In the genomic region with DNA sequence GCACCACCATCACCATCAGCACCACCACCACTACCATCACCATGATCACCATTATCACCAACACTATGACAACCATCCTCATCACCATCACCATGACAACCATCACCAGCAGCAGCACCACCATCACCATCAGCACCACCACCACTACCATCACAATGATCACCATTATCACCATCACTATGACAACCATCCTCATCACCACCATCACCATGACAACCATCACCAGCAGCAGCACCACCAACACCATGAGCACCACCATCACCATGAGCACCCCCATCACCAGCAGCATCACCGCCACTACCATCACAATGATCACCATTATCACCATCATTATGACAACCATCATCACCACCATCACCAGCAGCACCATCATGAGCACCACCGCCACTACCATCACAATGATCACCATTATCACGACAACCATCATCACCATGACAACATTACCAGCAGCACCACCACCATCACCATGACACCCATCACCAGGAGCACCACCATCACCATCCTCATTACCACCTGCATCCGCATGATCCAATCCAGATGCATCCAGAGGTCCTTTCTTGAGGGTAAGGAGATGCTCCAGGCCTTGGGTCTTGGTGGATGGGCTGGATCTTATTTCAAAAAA, we compare ENCODE assay signal across 18 cellular contexts. TPM values are rescaled to one million over a fixed set of nuclear protein-coding genes. Genes with fewer than 3 reads are reported as not detected.
DNase-seq lines count a peak whose midpoint lies in the region; ATAC-seq, FAIRE-seq and TF ChIP-seq lines count a peak whose summit lies in the region.
"Had no signal": no experiment of that assay in that cellular context is flagged by ENCODE, and none has a peak within 500 bp of the region (broad histone marks: within the 10 kb centered on the region; RNA-seq: fewer than 3 reads in every experiment).

No MANE protein-coding gene starts in this region.

- peak; percentile 87 for FAIRE-seq in bronchial epithelial cell (lab: Jason Lieb, UNC)
- FAIRE-seq: A549, D721Med, G401.6, GM12892 had no signal

- H3K4me1 ChIP-seq in osteoblast (ENCODE audit: insufficient read depth, low read length) (no peaks in the 10 kb centered on the region), left lung (no peaks in the 10 kb centered on the region)
- H3K4me1 ChIP-seq: A549, Caco-2 had no signal

- ATAC-seq in Right ventricle myocardium inferior (no peak), GM18907 (IDR thresholded peaks at IDR 0.05; ENCODE audit: unreplicated experiment) (no peak), left lung (no peak)
- ATAC-seq: A549 had no signal

- H3K36me3 ChIP-seq in bronchial epithelial cell (ENCODE audit: control insufficient read depth, insufficient read depth, low read length) (no peaks in the 10 kb centered on the region), osteoblast (ENCODE audit: insufficient read depth, low read length) (no peaks in the 10 kb centered on the region), left lung (no peaks in the 10 kb centered on the region)

- H3K9me3 ChIP-seq in osteoblast (ENCODE audit: low read depth, low read length) (no peaks in the 10 kb centered on the region), left lung (no peaks in the 10 kb centered on the region)
- H3K9me3 ChIP-seq: A549, Caco-2 had no signal

- DNase-seq in Right ventricle myocardium inferior (ENCODE audit: missing footprints) (peak; percentile 16), cardiac septum (ENCODE audit: low spot score) (no peak), bronchial epithelial cell (ENCODE audit: low read depth) (no peak), osteoblast (ENCODE audit: insufficient read length, low spot score, missing footprints) (peak; percentile 53), NOMO-1 treated with dmso at 0.1 percent for 144 hours (lab: John Stamatoyannopoulos, UW; ENCODE audit: unreplicated experiment) (no peak), left lung (no peak)
- DNase-seq: AML-193; Caco-2; CD4-positive, alpha-beta T cell; GM23248; H7 had no signal

- H3K4me2 ChIP-seq in osteoblast (ENCODE audit: insufficient read depth, low read length): no peak overlapping the region
- H3K4me2 ChIP-seq: A549 had no signal

- no peak overlapping the region for H2AFZ ChIP-seq in osteoblast (ENCODE audit: low read length)
- H2AFZ ChIP-seq: GM23248 had no signal

- H3K27me3 ChIP-seq in bronchial epithelial cell (ENCODE audit: control insufficient read depth, insufficient read depth, low read length) (no peaks in the 10 kb centered on the region), osteoblast (ENCODE audit: insufficient read depth, low read length) (no peaks in the 10 kb centered on the region), left lung (peaks cover 0 to 37% of the 10 kb centered on the region in 2 donors)

- H3K4me3 ChIP-seq in bronchial epithelial cell (ENCODE audit: low read depth, low read length) (no peak overlapping the region), osteoblast (ENCODE audit: insufficient read depth, low read length) (no peak overlapping the region), left lung (no peak overlapping the region)
- H3K4me3 ChIP-seq: A549, GM23248 had no signal

- no peaks in the 10 kb centered on the region for H4K20me1 ChIP-seq in osteoblast (ENCODE audit: insufficient read depth, low read length)

- H3K79me2 ChIP-seq in osteoblast (ENCODE audit: insufficient read depth, low read length): no peaks in the 10 kb centered on the region

- intact Hi-C loops in Right ventricle myocardium inferior (cut with DNase I): no loop called here
- intact Hi-C loops in cardiac septum (cut with DNase I): no loop called here
- intact Hi-C loops in left lung (cut with DNase I): no loop called here

- TF ChIP-seq CTCF in bronchial epithelial cell (IDR thresholded peaks at IDR 0.05; ENCODE audit: insufficient read depth, low read length, severe bottlenecking): no peak
- no peak for TF ChIP-seq CTCF in osteoblast (IDR thresholded peaks at IDR 0.05; ENCODE audit: extremely low read depth, low read depth, low read length)
- TF ChIP-seq CTCF in left lung (IDR thresholded peaks at IDR 0.05): no peak

- no peak overlapping the region for H3K27ac ChIP-seq in osteoblast (ENCODE audit: low read depth, low read length)
- H3K27ac ChIP-seq in left lung: no peak overlapping the region
- H3K27ac ChIP-seq: 22Rv1, A549, C4-2B, GM23248 had no signal

RNA-seq across cellular contexts. Expression of gene PHF21B, which starts 23.8 kb away (rescaled TPM):
- total RNA-seq in Right ventricle myocardium inferior (not detected), cardiac septum (0.67 TPM), bronchial epithelial cell (not detected in 2 replicates), osteoblast (not detected in 2 replicates), left lung (under 1 TPM in 1 of 2 donors, not detected in 1; 0.24 TPM)
- total RNA-seq: CD4-positive, alpha-beta T cell; GM23248 had no signal

Comparison
In these comparisons a context has a peak if more than half of its experiments do, and no peak if none do; other contexts are left out.
1. DNase-seq: peak in Right ventricle myocardium inferior (single experiment) and osteoblast (single experiment); none in cardiac septum (single experiment), bronchial epithelial cell (single experiment), NOMO-1 treated with dmso at 0.1 percent for 144 hours (single experiment) and left lung (0 of 2).